In genomic region chr3:183699238-183699947, GRCh38 we compare ENCODE assay signal across 8 cellular contexts. TPM values are rescaled to one million over a fixed set of nuclear protein-coding genes. Genes with fewer than 3 reads are reported as not detected.
DNase-seq lines count a peak whose midpoint lies in the region; ATAC-seq and TF ChIP-seq lines count a peak whose summit lies in the region.

No MANE protein-coding gene starts in this region.

- peaks cover 20% of the 10 kb centered on the region for H3K36me3 Mint-ChIP-seq in T-helper 2 cell treated with Interferon-gamma antibody and Interleukin-4, amounts not matched to agents 5 μg/mL and 100 μg/mL, for 36 hours (ENCODE audit: low read depth)
- no peaks in the 10 kb centered on the region for H3K36me3 Mint-ChIP-seq in glutamatergic neuron (ENCODE audit: unreplicated experiment)
- peaks cover 46% of the 10 kb centered on the region for H3K36me3 Mint-ChIP-seq in stimulated activated effector memory CD8-positive, alpha-beta T cell treated with anti-CD3 and anti-CD28 coated beads, Interleukin-12 subunit alpha, Interleukin-12 subunit beta, amount 100 ng/mL, for 72 hours

- DNase-seq in NCI-H2081 (lab: John Stamatoyannopoulos, UW) (peak; percentile 12 to 42), NCI-H2081 treated with DMSO at 0.1 percent for 48 hours (lab: John Stamatoyannopoulos, UW) (no peak), glutamatergic neuron (no peak), hippocampal formation (lab: John Stamatoyannopoulos, UW) (no peak), activated gamma-delta T cell (lab: John Stamatoyannopoulos, UW) (no peak)
- DNase-seq in T-helper 2 cell treated with Interferon-gamma antibody and Interleukin-4, amounts not matched to agents 5 μg/mL and 100 μg/mL, for 36 hours (ENCODE audit: low spot score) = no peak
- no peak for DNase-seq in stimulated activated effector memory CD8-positive, alpha-beta T cell treated with anti-CD3 and anti-CD28 coated beads, Interleukin-12 subunit alpha, Interleukin-12 subunit beta, amount 100 ng/mL, for 72 hours (ENCODE audit: low spot score in 2 of 2)

- peak overlapping the region; percentile 75 for H3K27ac Mint-ChIP-seq in T-helper 2 cell treated with Interferon-gamma antibody and Interleukin-4, amounts not matched to agents 5 μg/mL and 100 μg/mL, for 36 hours
- peak overlapping the region; percentile 91 for H3K27ac Mint-ChIP-seq in glutamatergic neuron (ENCODE audit: unreplicated experiment)
- H3K27ac Mint-ChIP-seq in stimulated activated effector memory CD8-positive, alpha-beta T cell treated with anti-CD3 and anti-CD28 coated beads, Interleukin-12 subunit alpha, Interleukin-12 subunit beta, amount 100 ng/mL, for 72 hours = peak overlapping the region; percentile 82

- H3K4me3 Mint-ChIP-seq in T-helper 2 cell treated with Interferon-gamma antibody and Interleukin-4, amounts not matched to agents 5 μg/mL and 100 μg/mL, for 36 hours = peak overlapping the region; percentile 88
- peak overlapping the region; percentile 95 for H3K4me3 Mint-ChIP-seq in glutamatergic neuron (ENCODE audit: unreplicated experiment)
- H3K4me3 Mint-ChIP-seq in stimulated activated effector memory CD8-positive, alpha-beta T cell treated with anti-CD3 and anti-CD28 coated beads, Interleukin-12 subunit alpha, Interleukin-12 subunit beta, amount 100 ng/mL, for 72 hours = peak overlapping the region; percentile 80

- no peaks in the 10 kb centered on the region for H3K9me3 Mint-ChIP-seq in T-helper 2 cell treated with Interferon-gamma antibody and Interleukin-4, amounts not matched to agents 5 μg/mL and 100 μg/mL, for 36 hours
- H3K9me3 Mint-ChIP-seq in glutamatergic neuron (ENCODE audit: unreplicated experiment) = peaks cover 6% of the 10 kb centered on the region
- no peaks in the 10 kb centered on the region for H3K9me3 Mint-ChIP-seq in stimulated activated effector memory CD8-positive, alpha-beta T cell treated with anti-CD3 and anti-CD28 coated beads, Interleukin-12 subunit alpha, Interleukin-12 subunit beta, amount 100 ng/mL, for 72 hours

- no peak for ATAC-seq in stimulated activated effector memory CD8-positive, alpha-beta T cell treated with anti-CD3 and anti-CD28 coated beads, Interleukin-12 subunit alpha, Interleukin-12 subunit beta, amount 100 ng/mL, for 72 hours
- no peak for ATAC-seq in HG03521 (IDR thresholded peaks at IDR 0.05; ENCODE audit: unreplicated experiment)

- H3K4me1 Mint-ChIP-seq in T-helper 2 cell treated with Interferon-gamma antibody and Interleukin-4, amounts not matched to agents 5 μg/mL and 100 μg/mL, for 36 hours (ENCODE audit: low read depth) = peaks cover 32% of the 10 kb centered on the region
- peaks cover 20% of the 10 kb centered on the region for H3K4me1 Mint-ChIP-seq in glutamatergic neuron (ENCODE audit: low read depth, unreplicated experiment)
- peaks cover 41% of the 10 kb centered on the region for H3K4me1 Mint-ChIP-seq in stimulated activated effector memory CD8-positive, alpha-beta T cell treated with anti-CD3 and anti-CD28 coated beads, Interleukin-12 subunit alpha, Interleukin-12 subunit beta, amount 100 ng/mL, for 72 hours

- no peaks in the 10 kb centered on the region for H3K27me3 Mint-ChIP-seq in T-helper 2 cell treated with Interferon-gamma antibody and Interleukin-4, amounts not matched to agents 5 μg/mL and 100 μg/mL, for 36 hours (ENCODE audit: low read depth)
- peaks cover 1% of the 10 kb centered on the region for H3K27me3 Mint-ChIP-seq in glutamatergic neuron (ENCODE audit: unreplicated experiment)

- no peak for TF ChIP-seq CTCF in glutamatergic neuron (IDR thresholded peaks at IDR 0.05; ENCODE audit: partially characterized antibody, unreplicated experiment)

RNA-seq across cellular contexts. Expression of gene YEATS2, which starts 1.8 kb away (rescaled TPM):
- 56.1 TPM for total RNA-seq in glutamatergic neuron (ENCODE audit: unreplicated experiment)

Comparison
In these comparisons a context has a peak if more than half of its experiments do, and no peak if none do; other contexts are left out.
1. DNase-seq: peak in NCI-H2081 (2 of 2); none in NCI-H2081 treated with DMSO at 0.1 percent for 48 hours (single experiment), T-helper 2 cell treated with Interferon-gamma antibody and Interleukin-4, amounts not matched to agents 5 μg/mL and 100 μg/mL, for 36 hours (single experiment), glutamatergic neuron (single experiment), stimulated activated effector memory CD8-positive, alpha-beta T cell treated with anti-CD3 and anti-CD28 coated beads, Interleukin-12 subunit alpha, Interleukin-12 subunit beta, amount 100 ng/mL, for 72 hours (0 of 2), hippocampal formation (0 of 2) and activated gamma-delta T cell (single experiment).
2. Peak in every context shown above with its lines, with median percentiles within 50 percentile points of each other: H3K27ac Mint-ChIP-seq and H3K4me3 Mint-ChIP-seq.